Comparison of ENCODE assay signal across 32 cellular contexts in genomic region chr3:178205750-178206149, GRCh38.
A peak's percentile ranks its signal among the peaks of the same experiment; 100 is the strongest.
DNase-seq lines count a peak whose midpoint lies in the region; ATAC-seq, FAIRE-seq and TF ChIP-seq lines count a peak whose summit lies in the region.
"Had no signal": no experiment of that assay in that cellular context is flagged by ENCODE, and none has a peak within 500 bp of the region (broad histone marks: within the 10 kb centered on the region; RNA-seq: fewer than 3 reads in every experiment).

No MANE protein-coding gene starts in this region.

- H4K20me1 ChIP-seq in K562 (replicated peaks; ENCODE audit: control insufficient read depth, insufficient read depth, low read length) = no peaks in the 10 kb centered on the region
- no peaks in the 10 kb centered on the region for H4K20me1 ChIP-seq in OCI-LY7 (ENCODE audit: insufficient read depth, low read length)
- H4K20me1 ChIP-seq: BLaER1 treated with 17β-estradiol and CSF1 and Interleukin-3, amounts not matched to agents 10 nM and 100 nM had no signal

- H3K9ac ChIP-seq in K562 (ENCODE audit: insufficient read depth in 1 of 2, low read depth in 2 of 2, low read length in 2 of 2) = no peak overlapping the region
- H3K9ac ChIP-seq in mesenchymal stem cell (ENCODE audit: low read length) = no peak overlapping the region
- H3K9ac ChIP-seq: BLaER1 treated with 17β-estradiol and CSF1 and Interleukin-3, amounts not matched to agents 10 nM and 100 nM had no signal

- no peaks in the 10 kb centered on the region for H3K9me3 ChIP-seq in AG04450 (ENCODE audit: control insufficient read depth, insufficient read depth, low read length)
- no peaks in the 10 kb centered on the region for H3K9me3 ChIP-seq in K562 (replicated peaks; ENCODE audit: control insufficient read depth, insufficient read depth, low read depth, low read length)
- H3K9me3 ChIP-seq in mesenchymal stem cell (ENCODE audit: control insufficient read depth, low read length) = no peaks in the 10 kb centered on the region
- H3K9me3 ChIP-seq in OCI-LY7 (ENCODE audit: low read length) = no peaks in the 10 kb centered on the region
- H3K9me3 ChIP-seq: ascending aorta, heart right ventricle, right lobe of liver, testis had no signal

- BruUV-seq in K562 (replicated peaks; lab: Mats Ljungman, UMichigan) (no TSS peak), OCI-LY7 (replicated peaks; lab: Mats Ljungman, UMichigan) (no TSS peak)

- no peak overlapping the region for H4K8ac ChIP-seq in mesenchymal stem cell (ENCODE audit: low read length)

- 67% methylated on average over 1 of the region's 1 CpG for WGBS in K562 (ENCODE audit: insufficient coverage, low coverage, missing lambda C conversion rate)
- 64% methylated on average over 1 of the region's 1 CpG for WGBS in mesenchymal stem cell

- H3K27ac ChIP-seq in AG04450 (ENCODE audit: low read depth, low read length) (no peak overlapping the region), K562 (ENCODE audit: extremely low read depth, low read depth, low read length) (no peak overlapping the region), mesenchymal stem cell (ENCODE audit: low read length, poor library complexity, severe bottlenecking) (peak overlapping the region; percentile 43), OCI-LY7 (ENCODE audit: low read depth, low read length, poor library complexity, severe bottlenecking) (no peak overlapping the region)
- H3K27ac ChIP-seq: ascending aorta; BLaER1 treated with 17β-estradiol and CSF1 and Interleukin-3, amounts not matched to agents 10 nM and 100 nM; epithelial cell of prostate; heart right ventricle; right lobe of liver; RWPE1; testis had no signal

- no peak overlapping the region for H4K91ac ChIP-seq in mesenchymal stem cell (ENCODE audit: low read length)

- no peak for TF ChIP-seq EP300 in K562 (IDR thresholded peaks at IDR 0.05; ENCODE audit: low read length)

- no peak overlapping the region for H2BK15ac ChIP-seq in mesenchymal stem cell (ENCODE audit: low read depth, poor library complexity, severe bottlenecking)

- no peaks in the 10 kb centered on the region for H3K9me1 ChIP-seq in K562 (ENCODE audit: control insufficient read depth, insufficient read depth, low read length)

- ATAC-seq in K562 (no peak), HG02885 (IDR thresholded peaks at IDR 0.05; ENCODE audit: poor library complexity, unreplicated experiment) (no peak)
- ATAC-seq: HCT116; heart right ventricle; left cardiac atrium; right lobe of liver; stimulated activated naive B cell treated with anti-CD40 and anti-IgM and Interleukin-4, amounts not matched to agents 10 μg/mL and 1 μg/mL and 100 μg/mL, for 72 hours had no signal

- intact Hi-C loops in K562 (cut with micrococcal nuclease) = no loop called here
- intact Hi-C loops in OCI-LY7 (cut with micrococcal nuclease; ENCODE audit: unreplicated experiment) = no loop called here

- H2AFZ ChIP-seq in K562 (ENCODE audit: low read depth, low read length) (no peak overlapping the region), mesenchymal stem cell (ENCODE audit: low read depth, low read length) (no peak overlapping the region), OCI-LY7 (ENCODE audit: low read length) (no peak overlapping the region)

- TF ChIP-seq CTCF in AG04450 (IDR thresholded peaks at IDR 0.05; ENCODE audit: low read depth, low read length) (no peak), K562 (IDR thresholded peaks at IDR 0.05 in 2 of 3, conservative IDR thresholded peaks at IDR 0.05 in 1 of 3; ENCODE audit: insufficient read depth in 2 of 3, low read depth in 1 of 3, low read length in 3 of 3) (no peak), OCI-LY7 (conservative IDR thresholded peaks at IDR 0.05; ENCODE audit: low read length) (no peak)

- in situ Hi-C loops in K562 (cut with MboI) = no loop called here

- no peak overlapping the region for H3K4me2 ChIP-seq in K562 (ENCODE audit: insufficient read depth, low read length)
- H3K4me2 ChIP-seq in mesenchymal stem cell (ENCODE audit: low read length, poor library complexity, severe bottlenecking) = no peak overlapping the region
- H3K4me2 ChIP-seq in OCI-LY7 (ENCODE audit: low read length) = no peak overlapping the region
- H3K4me2 ChIP-seq: BLaER1 treated with 17β-estradiol and CSF1 and Interleukin-3, amounts not matched to agents 10 nM and 100 nM had no signal

- H2BK5ac ChIP-seq in mesenchymal stem cell (ENCODE audit: low read depth, low read length, poor library complexity, severe bottlenecking) = no peak overlapping the region

- no peaks in the 10 kb centered on the region for H3K79me1 ChIP-seq in mesenchymal stem cell (replicated peaks; ENCODE audit: low read length, poor library complexity, severe bottlenecking)

- no peaks in the 10 kb centered on the region for H3K27me3 ChIP-seq in AG04450 (ENCODE audit: control insufficient read depth, insufficient read depth, low read length)
- no peaks in the 10 kb centered on the region for H3K27me3 ChIP-seq in K562 (ENCODE audit: control insufficient read depth in 2 of 2, insufficient read depth in 2 of 2, low read length in 2 of 2)
- no peaks in the 10 kb centered on the region for H3K27me3 ChIP-seq in mesenchymal stem cell (ENCODE audit: control insufficient read depth in 1 of 2, insufficient read depth in 1 of 2, low read length in 2 of 2)
- H3K27me3 ChIP-seq: ascending aorta; BLaER1 treated with 17β-estradiol and CSF1 and Interleukin-3, amounts not matched to agents 10 nM and 100 nM; heart right ventricle; right lobe of liver; testis had no signal

- no peaks in the 10 kb centered on the region for H3K79me2 ChIP-seq in K562 (ENCODE audit: control insufficient read depth, insufficient read depth, low read length)
- no peaks in the 10 kb centered on the region for H3K79me2 ChIP-seq in OCI-LY7 (ENCODE audit: insufficient read depth, low read depth, low read length)

- no peak overlapping the region for H2BK120ac ChIP-seq in mesenchymal stem cell (ENCODE audit: low read depth, low read length)

- DNase-seq in AG04450 (ENCODE audit: low read depth, low spot score) = peak; percentile 11
- peak; percentile 59 for DNase-seq in HCEC 1CT
- no peak for DNase-seq in K562 (ENCODE audit: extremely low read depth in 1 of 4, low spot score in 3 of 4)
- DNase-seq in mesenchymal stem cell = no peak
- DNase-seq in OCI-LY7 (ENCODE audit: low spot score) = no peak
- no peak for DNase-seq in iPS-NIHi11 (ENCODE audit: low spot score)
- DNase-seq in activated CD4-positive, alpha-beta T cell treated with anti-CD3 and anti-CD28 coated beads, Interleukin-2, amount 50 U/mL, for 4 hours = no peak
- DNase-seq: 8988T; activated CD8-positive, alpha-beta memory T cell treated with anti-CD3 and anti-CD28 coated beads for 24 hours; activated effector memory CD4-positive, alpha-beta T cell treated with Interleukin-2 at 50 U/mL for 16 hours; cerebellar nuclear complex; DMS53; effector CD4-positive, alpha-beta T cell; GDM1; heart right ventricle; Kasumi-1; left cardiac atrium; mammary epithelial cell; MV-4-11; NCI-H1436 treated with DMSO at 0.1 percent for 48 hours; NCI-H2107; posterior cingulate gyrus; right lobe of liver; stimulated activated CD4-positive, alpha-beta T cell treated with anti-CD3 and anti-CD28 coated beads, Interleukin-4, amount 100 ng/mL, for 4 hours; stimulated activated naive B cell treated with anti-CD40 and anti-IgM and Interleukin-4, amounts not matched to agents 10 μg/mL and 1 μg/mL and 100 μg/mL, for 72 hours; testis had no signal

- FAIRE-seq in K562 (lab: Jason Lieb, UNC) = no peak

- no peak for TF ChIP-seq POLR2A in K562 (conservative IDR thresholded peaks at IDR 0.05)

- no peaks in the 10 kb centered on the region for H3K9me2 ChIP-seq in OCI-LY7 (ENCODE audit: insufficient read depth, low read length)

- no peak overlapping the region for H2AK5ac ChIP-seq in mesenchymal stem cell (ENCODE audit: low read length, severe bottlenecking)

- no peak overlapping the region for H3K14ac ChIP-seq in mesenchymal stem cell (ENCODE audit: low read length in 2 of 2)

- POLR2A ChIA-PET in AG04450 (lab: Yijun Ruan, JAX) = no interaction called here
- POLR2A ChIA-PET in K562 (lab: Yijun Ruan, JAX) = interaction anchor here (1.1 kb wide), 1 partner anchor 34 kb away, joined by 3 read pairs; no protein-coding TSS in a partner anchor
- POLR2A ChIA-PET in OCI-LY7 (lab: Charles Lee) = interaction anchor here (0.5 to 0.9 kb wide), 2 partner anchors 26 kb away, joined by 3 read pairs; no protein-coding TSS in a partner anchor

- H3K18ac ChIP-seq in mesenchymal stem cell (ENCODE audit: low read depth in 1 of 2, low read length in 2 of 2) = no peak overlapping the region

- no peak overlapping the region for H3K4ac ChIP-seq in mesenchymal stem cell (ENCODE audit: low read depth in 1 of 2, low read length in 2 of 2)

- H3K23ac ChIP-seq in mesenchymal stem cell (ENCODE audit: low read length in 2 of 2) = no peak overlapping the region

- peaks cover 0 to 2% of the 10 kb centered on the region in 2 experiments; a peak in 1 of 5 replicates for H3K4me1 ChIP-seq in K562 (replicated peaks in 1 of 2; ENCODE audit: control insufficient read depth in 2 of 2, insufficient read depth in 2 of 2, low read length in 2 of 2)
- H3K4me1 ChIP-seq in mesenchymal stem cell (ENCODE audit: control insufficient read depth, insufficient read depth, low read depth, low read length) = no peaks in the 10 kb centered on the region
- H3K4me1 ChIP-seq in OCI-LY7 (ENCODE audit: insufficient read depth, low read length, poor library complexity, severe bottlenecking) = no peaks in the 10 kb centered on the region
- H3K4me1 ChIP-seq: ascending aorta, right lobe of liver, testis had no signal

- H3K4me3 ChIP-seq in AG04450 (ENCODE audit: low read depth, low read length) (no peak overlapping the region), K562 (no peak overlapping the region), mesenchymal stem cell (ENCODE audit: insufficient read depth in 1 of 2, low read depth in 1 of 2, low read length in 2 of 2) (no peak overlapping the region), OCI-LY7 (ENCODE audit: low read depth, low read length, poor library complexity, severe bottlenecking) (no peak overlapping the region)
- H3K4me3 ChIP-seq: ascending aorta; BLaER1 treated with 17β-estradiol and CSF1 and Interleukin-3, amounts not matched to agents 10 nM and 100 nM; heart right ventricle; right lobe of liver; testis had no signal

- TF ChIP-seq RAD21 in K562 (CRISPR knock-in tag; conservative IDR thresholded peaks at IDR 0.05 in 1 of 2, IDR thresholded peaks at IDR 0.05 in 1 of 2) = no peak

- no peaks in the 10 kb centered on the region for H3K36me3 ChIP-seq in K562 (ENCODE audit: control insufficient read depth, insufficient read depth, low read length)
- no peaks in the 10 kb centered on the region for H3K36me3 ChIP-seq in mesenchymal stem cell (ENCODE audit: control insufficient read depth in 1 of 2, insufficient read depth in 2 of 2, low read depth in 1 of 2, low read length in 2 of 2)
- no peaks in the 10 kb centered on the region for H3K36me3 ChIP-seq in OCI-LY7 (ENCODE audit: insufficient read depth, low read length)
- H3K36me3 ChIP-seq: ascending aorta; BLaER1 treated with 17β-estradiol and CSF1 and Interleukin-3, amounts not matched to agents 10 nM and 100 nM; heart right ventricle; right lobe of liver had no signal

- no peak overlapping the region for H2BK12ac ChIP-seq in mesenchymal stem cell (ENCODE audit: low read length in 2 of 2)

- CTCF ChIA-PET in AG04450 (lab: Charles Lee) (no interaction called here), K562 (lab: Yijun Ruan, JAX; ENCODE audit: low intra/inter-chr PET ratio) (no interaction called here), OCI-LY7 (lab: Charles Lee; ENCODE audit: unreplicated experiment) (no interaction called here)

TF ChIP-seq in K562, 482 proteins besides CTCF, POLR2A, EP300 and RAD21 (continues in another document):
- no peak for TF ChIP-seq DNMT1 (IDR thresholded peaks at IDR 0.05)

Comparison
In these comparisons a context has a peak if more than half of its experiments do, and no peak if none do; other contexts are left out.
1. DNase-seq: peak in AG04450 (single experiment) and HCEC 1CT (single experiment); none in K562 (0 of 4), mesenchymal stem cell (single experiment), OCI-LY7 (single experiment), iPS-NIHi11 (single experiment) and activated CD4-positive, alpha-beta T cell treated with anti-CD3 and anti-CD28 coated beads, Interleukin-2, amount 50 U/mL, for 4 hours (0 of 2).